ENCODE assay signal across 18 cellular contexts in genomic region chr22:49186756-49187155, GRCh38.
A peak's percentile ranks its signal among the peaks of the same experiment; 100 is the strongest.
DNase-seq lines count a peak whose midpoint lies in the region; TF ChIP-seq lines count a peak whose summit lies in the region.
"Had no signal": no experiment of that assay in that cellular context is flagged by ENCODE, and none has a peak within 500 bp of the region (broad histone marks: within the 10 kb centered on the region; RNA-seq: fewer than 3 reads in every experiment).

No MANE protein-coding gene starts in this region.

- no peaks in the 10 kb centered on the region for H3K9me2 ChIP-seq in GM23248 (ENCODE audit: insufficient read depth)

- WGBS in neuronal stem cell (ENCODE audit: extremely low coverage in 2 of 2, insufficient read length in 2 of 2, insufficient replicate concordance in 1 of 2), 2 donors: no CpG with 5 or more reads among the region's 12 CpGs
- WGBS in GM23248 (ENCODE audit: low coverage in 1 of 2, low lambda C conversion rate in 2 of 2, missing lambda C conversion rate in 2 of 2), 2 experiments: 20 to 32% methylated on average over 12 of the region's 12 CpGs

- in situ Hi-C loops in SK-MEL-5 (cut with HindIII; ENCODE audit: low pct_unique_long_range_greater_than_20kb, low sequenced_read_pairs): no loop called here
- in situ Hi-C loops in GM23248 (cut with MboI): no loop called here

- DNase-seq in SHP77 (lab: John Stamatoyannopoulos, UW): peak; percentile 28 to 53
- peak; percentile 73 for DNase-seq in SK-MEL-5 (ENCODE audit: low read depth, low spot score)
- DNase-seq in foreskin melanocyte: peak; percentile 74
- no peak for DNase-seq in neuronal stem cell (ENCODE audit: low spot score)
- DNase-seq in GM23248: no peak
- no peak for DNase-seq in DMS53 treated with DMSO at 0.1 percent for 48 hours (lab: John Stamatoyannopoulos, UW; ENCODE audit: unreplicated experiment)
- no peak for DNase-seq in NCI-H2029 (lab: John Stamatoyannopoulos, UW)
- no peak for DNase-seq in BE2C
- DNase-seq: Caco-2; CD4-positive, CD25-positive, alpha-beta regulatory T cell; CD8-positive, alpha-beta T cell; DMS 273 treated with DMSO at 0.1 percent for 48 hours; DMS79 treated with DMSO at 0.1 percent for 48 hours; GF-D8; GOT3; HCEC 1CT had no signal

- H3K4me2 ChIP-seq in neuronal stem cell (ENCODE audit: insufficient read depth, low read length, poor library complexity, severe bottlenecking) (no peak overlapping the region), GM23248 (ENCODE audit: unreplicated experiment) (no peak overlapping the region)
- H3K4me2 ChIP-seq: BLaER1 had no signal

- no peak overlapping the region for H2BK15ac ChIP-seq in neuronal stem cell (ENCODE audit: low read length)

- H2AFZ ChIP-seq in neuronal stem cell (ENCODE audit: low read length) (no peak overlapping the region), GM23248 (no peak overlapping the region)

- H3K4me1 ChIP-seq in neuronal stem cell (ENCODE audit: control insufficient read depth in 2 of 2, insufficient read depth in 1 of 2, low read depth in 1 of 2, low read length in 2 of 2): peaks cover 0 to 4% of the 10 kb centered on the region in 2 donors
- H3K4me1 ChIP-seq in GM23248 (ENCODE audit: insufficient read depth): no peaks in the 10 kb centered on the region
- no peaks in the 10 kb centered on the region for H3K4me1 ChIP-seq in BE2C
- H3K4me1 ChIP-seq: Caco-2 had no signal

- H3K4ac ChIP-seq in neuronal stem cell (ENCODE audit: low read length): peak overlapping the region; percentile 41

- H3K79me1 ChIP-seq in neuronal stem cell (ENCODE audit: low read depth, low read length): no peaks in the 10 kb centered on the region

- no peaks in the 10 kb centered on the region for H3F3A ChIP-seq in GM23248 (ENCODE audit: insufficient read depth)

- H3K9ac ChIP-seq in neuronal stem cell (ENCODE audit: low read depth, low read length, poor library complexity) (peak overlapping the region; percentile 33), GM23248 (no peak overlapping the region)
- H3K9ac ChIP-seq: BLaER1 had no signal

- H4K91ac ChIP-seq in neuronal stem cell (ENCODE audit: low read depth, low read length, poor library complexity): peak overlapping the region; percentile 38

- H3K27ac ChIP-seq in neuronal stem cell (replicated peaks; ENCODE audit: low read length): no peak overlapping the region
- H3K27ac ChIP-seq in GM23248: no peak overlapping the region
- H3K27ac ChIP-seq: BLaER1, C4-2B had no signal

- no peak overlapping the region for H2AK5ac ChIP-seq in neuronal stem cell (ENCODE audit: low read depth, low read length)

- H2BK5ac ChIP-seq in neuronal stem cell (ENCODE audit: low read length): no peak overlapping the region

- H3K9me3 ChIP-seq in neuronal stem cell (replicated peaks in 1 of 2; ENCODE audit: control insufficient read depth in 2 of 2, insufficient read depth in 1 of 2, low read depth in 1 of 2, low read length in 2 of 2) (peaks cover 0 to 3% of the 10 kb centered on the region in 2 donors), GM23248 (ENCODE audit: low read depth) (no peaks in the 10 kb centered on the region), BE2C (peaks cover 2% of the 10 kb centered on the region; the same call in 1 of the 2 replicates)
- H3K9me3 ChIP-seq: BLaER1, Caco-2 had no signal

- no peak for TF ChIP-seq CTCF in BE2C (IDR thresholded peaks at IDR 0.05; ENCODE audit: low read depth, low read length)

- H3K36me3 ChIP-seq in neuronal stem cell (replicated peaks in 1 of 2; ENCODE audit: control insufficient read depth in 2 of 2, insufficient read depth in 2 of 2, low read length in 2 of 2) (no peaks in the 10 kb centered on the region), GM23248 (ENCODE audit: low read depth) (no peaks in the 10 kb centered on the region), BE2C (no peaks in the 10 kb centered on the region)
- H3K36me3 ChIP-seq: BLaER1 had no signal

- peak overlapping the region in 1 of 2 donors; percentile 56 for H3K4me3 ChIP-seq in neuronal stem cell (ENCODE audit: low read length in 2 of 2)
- no peak overlapping the region for H3K4me3 ChIP-seq in GM23248
- H3K4me3 ChIP-seq in BE2C (ENCODE audit: low read depth, low read length): no peak overlapping the region
- H3K4me3 ChIP-seq: BLaER1 had no signal

- H2BK12ac ChIP-seq in neuronal stem cell (ENCODE audit: low read length): no peak overlapping the region

- no peak overlapping the region for H2BK120ac ChIP-seq in neuronal stem cell (ENCODE audit: low read depth, low read length)

- no peaks in the 10 kb centered on the region for H4K20me1 ChIP-seq in GM23248 (ENCODE audit: insufficient read depth)
- H4K20me1 ChIP-seq: BLaER1 had no signal

- H3K18ac ChIP-seq in neuronal stem cell (ENCODE audit: low read length): peak overlapping the region; percentile 35

- H4K8ac ChIP-seq in neuronal stem cell (ENCODE audit: low read depth, low read length): no peak overlapping the region

- H3K23ac ChIP-seq in neuronal stem cell (ENCODE audit: low read depth, low read length, poor library complexity): peak overlapping the region; percentile 67

- H3K27me3 ChIP-seq in neuronal stem cell (ENCODE audit: control insufficient read depth in 3 of 3, insufficient read depth in 3 of 3, low read depth in 1 of 3, low read length in 3 of 3) (no peaks in the 10 kb centered on the region), GM23248 (replicated peaks; ENCODE audit: insufficient read depth) (no peaks in the 10 kb centered on the region), BE2C (no peaks in the 10 kb centered on the region)

- peak overlapping the region; percentile 87 for H3K14ac ChIP-seq in neuronal stem cell (ENCODE audit: low read length)

- H3K79me2 ChIP-seq in GM23248 (ENCODE audit: insufficient read depth): no peaks in the 10 kb centered on the region

Comparison
In these comparisons a context has a peak if more than half of its experiments do, and no peak if none do; other contexts are left out.
1. DNase-seq: peak in SHP77 (2 of 2), SK-MEL-5 (single experiment) and foreskin melanocyte (single experiment); none in neuronal stem cell (single experiment), GM23248 (single experiment), DMS53 treated with DMSO at 0.1 percent for 48 hours (single experiment), NCI-H2029 (single experiment) and BE2C (single experiment).